Comparison of ENCODE assay signal across 10 cellular contexts in the genomic region with DNA sequence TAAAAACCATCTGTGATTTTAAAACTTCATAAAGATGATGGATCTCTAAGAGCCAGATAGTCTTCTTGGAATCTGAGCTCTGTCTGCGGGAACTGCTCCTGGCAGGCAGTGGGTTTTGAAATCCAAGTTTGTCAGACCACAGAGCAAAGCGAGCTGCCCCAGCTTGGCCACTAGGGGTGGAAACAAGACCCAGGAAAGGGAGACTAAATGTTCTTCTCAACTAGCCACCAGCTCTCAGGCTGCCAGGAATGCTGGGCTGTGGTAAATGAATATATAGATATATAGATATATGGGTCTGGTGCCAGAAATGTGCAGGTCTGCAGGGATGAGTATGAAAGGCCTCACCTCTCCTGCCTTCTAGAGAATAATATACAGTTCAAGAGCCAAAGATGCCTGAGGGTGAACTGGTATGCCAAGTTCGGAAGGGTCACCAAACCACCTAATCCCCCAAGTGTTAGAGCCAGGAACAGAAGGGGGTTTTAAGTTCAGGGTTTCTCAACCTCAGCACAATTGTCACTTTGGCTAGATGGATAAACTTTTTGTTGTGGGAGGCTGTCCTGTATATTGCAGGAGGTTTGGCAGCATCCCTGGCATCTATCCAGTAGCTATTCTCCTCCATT.
A peak's percentile ranks its signal among the peaks of the same experiment; 100 is the strongest.
DNase-seq lines count a peak whose midpoint lies in the region; ATAC-seq, FAIRE-seq and TF ChIP-seq lines count a peak whose summit lies in the region.
"Had no signal": no experiment of that assay in that cellular context is flagged by ENCODE, and none has a peak within 500 bp of the region (broad histone marks: within the 10 kb centered on the region; RNA-seq: fewer than 3 reads in every experiment).

No MANE protein-coding gene starts in this region.

- H3K9me2 ChIP-seq in HCT116 (ENCODE audit: insufficient read depth), result no peaks in the 10 kb centered on the region

- no peak overlapping the region for H3K4me2 ChIP-seq in HCT116 (ENCODE audit: low read length)

- H3K27ac ChIP-seq in HCT116 (ENCODE audit: low read depth, low read length) (no peak overlapping the region), kidney (ENCODE audit: low read depth in 2 of 2, low read length in 2 of 2) (no peak overlapping the region), prostate gland (no peak overlapping the region)

- H3K9me3 ChIP-seq in HCT116 (ENCODE audit: control insufficient read depth in 1 of 2, insufficient read depth in 1 of 2, low read depth in 1 of 2, low read length in 2 of 2) (no peaks in the 10 kb centered on the region), kidney (ENCODE audit: control insufficient read depth in 1 of 2, low read length in 2 of 2) (no peaks in the 10 kb centered on the region), prostate gland (no peaks in the 10 kb centered on the region)

- no TSS peak for BruUV-seq in HCT116 (replicated peaks; lab: Mats Ljungman, UMichigan)

- H3K36me3 ChIP-seq in HCT116 (ENCODE audit: control insufficient read depth in 1 of 2, insufficient read depth in 2 of 2, low read length in 2 of 2), result no peaks in the 10 kb centered on the region
- H3K36me3 ChIP-seq in kidney (ENCODE audit: control insufficient read depth in 1 of 2, insufficient read depth in 2 of 2, low read length in 2 of 2), result no peaks in the 10 kb centered on the region
- no peaks in the 10 kb centered on the region for H3K36me3 ChIP-seq in prostate gland

- H3K9ac ChIP-seq in HCT116 (ENCODE audit: low read length), result no peak overlapping the region
- no peak overlapping the region for H3K9ac ChIP-seq in kidney (ENCODE audit: low read length in 2 of 2)

- DNase-seq in A172 (ENCODE audit: low spot score) (peak; percentile 32), HCT116 (ENCODE audit: low read depth, low spot score) (peak; percentile 24), amniotic epithelial cell (ENCODE audit: low read depth) (peak; percentile 92), kidney (no peak), NCI-H2081 treated with DMSO at 0.1 percent for 48 hours (lab: John Stamatoyannopoulos, UW) (no peak), prostate gland (ENCODE audit: low spot score) (no peak), activated gamma-delta T cell treated with Interleukin-2 at 50 U/mL for 16 hours (no peak)
- DNase-seq: T-helper 2 cell had no signal

- POLR2A ChIA-PET in HCT116 (lab: Charles Lee), result interaction anchor here (1.0 to 1.1 kb wide), 2 partner anchors 23 to 27 kb away, joined by 3 read pairs; no protein-coding TSS in a partner anchor

- intact Hi-C loops in HCT116 (cut with micrococcal nuclease) (loop anchor here (1.0 to 5.0 kb wide), 2 partner anchors 163 to 212 kb away; no protein-coding TSS in a partner anchor), kidney (cut with DNase I) (no loop called here), prostate gland (cut with DNase I) (no loop called here)

- peak; percentile 92 for ATAC-seq in HCT116
- no peak for ATAC-seq in GM21723 (IDR thresholded peaks at IDR 0.05; ENCODE audit: unreplicated experiment)

- 56% methylated on average over 3 of the region's 3 CpGs for whole genome bisulfite sequencing in prostate gland

- RAD21 ChIA-PET in HCT116 (lab: Charles Lee; ENCODE audit: low non-redundant PET in 1 of 2, low total read pairs in 2 of 2, uncharacterized antibody in 2 of 2, unreplicated experiment in 2 of 2), result no interaction called here

- TF ChIP-seq RAD21 in HCT116 (IDR thresholded peaks at IDR 0.05; ENCODE audit: low read depth), result peak; percentile 58

- H3K4me3 ChIP-seq in HCT116 (replicated peaks in 1 of 2; ENCODE audit: low read depth in 1 of 2, low read length in 2 of 2) (no peak overlapping the region), kidney (ENCODE audit: low read length in 2 of 2) (no peak overlapping the region), prostate gland (no peak overlapping the region)

- no peak for TF ChIP-seq POLR2A in HCT116 (IDR thresholded peaks at IDR 0.05; ENCODE audit: borderline replicate concordance, extremely low read depth, insufficient read depth, insufficient read length)
- TF ChIP-seq POLR2A in prostate gland (IDR thresholded peaks at IDR 0.05), result no peak

- CTCF ChIA-PET in HCT116 (lab: Charles Lee), result interaction anchor here (0.9 to 1.7 kb wide), 11 partner anchors 9 to 283 kb away, joined by 3 to 7 read pairs (median 3); no protein-coding TSS in a partner anchor

- no peaks in the 10 kb centered on the region; the same call in 1 of the 2 replicates for H3K27me3 ChIP-seq in HCT116 (ENCODE audit: insufficient read depth, low read length)
- no peaks in the 10 kb centered on the region for H3K27me3 ChIP-seq in prostate gland (replicated peaks; ENCODE audit: insufficient read depth)

- TF ChIP-seq CTCF in HCT116 (IDR thresholded peaks at IDR 0.05 in 2 of 3, conservative IDR thresholded peaks at IDR 0.05 in 1 of 3; ENCODE audit: borderline replicate concordance in 1 of 3, insufficient read depth in 1 of 3, low read depth in 2 of 3, low read length in 2 of 3), result peak; percentile 43 to 78 (median 66); a peak in 5 of 6 replicates
- TF ChIP-seq CTCF in kidney (IDR thresholded peaks at IDR 0.05; ENCODE audit: borderline replicate concordance, extremely low read depth, insufficient read depth), result peak; percentile 51
- TF ChIP-seq CTCF in prostate gland (IDR thresholded peaks at IDR 0.05), result peak in 1 of 4 experiments; percentile 15

- H4K20me1 ChIP-seq in HCT116 (ENCODE audit: insufficient read depth), result no peaks in the 10 kb centered on the region

- no peak for FAIRE-seq in kidney (lab: Jason Lieb, UNC)
- FAIRE-seq: islet of Langerhans had no signal

- no peak overlapping the region for H2AFZ ChIP-seq in HCT116 (ENCODE audit: low read depth, low read length, poor library complexity, severe bottlenecking)

- no peaks in the 10 kb centered on the region for H3K79me2 ChIP-seq in HCT116 (ENCODE audit: insufficient read depth, low read length)

- H3K4me1 ChIP-seq in HCT116 (ENCODE audit: control insufficient read depth in 1 of 2, insufficient read depth in 2 of 2, low read length in 2 of 2) (no peaks in the 10 kb centered on the region), kidney (ENCODE audit: control insufficient read depth in 1 of 2, insufficient read depth in 1 of 2, low read depth in 1 of 2, low read length in 2 of 2) (no peaks in the 10 kb centered on the region), prostate gland (replicated peaks) (no peaks in the 10 kb centered on the region)

TF ChIP-seq in HCT116, 20 proteins besides CTCF, POLR2A, EP300 and RAD21:
- TF ChIP-seq CEBPB (IDR thresholded peaks at IDR 0.05; ENCODE audit: low read depth) (no peak), TCF7L2 (IDR thresholded peaks at IDR 0.05; ENCODE audit: borderline replicate concordance, extremely low read depth, insufficient read depth, insufficient read length) (no peak), ELF1 (IDR thresholded peaks at IDR 0.05; ENCODE audit: borderline replicate concordance, low read depth) (no peak), CBX3 (IDR thresholded peaks at IDR 0.05; ENCODE audit: low read depth) (no peak), SIN3A (IDR thresholded peaks at IDR 0.05; ENCODE audit: low read depth) (no peak), POLR2AphosphoS5 (IDR thresholded peaks at IDR 0.05; ENCODE audit: low read depth, low read length) (no peak), ZFX (IDR thresholded peaks at IDR 0.05) (no peak), JUND (IDR thresholded peaks at IDR 0.05) (no peak), EZH2phosphoT487 (IDR thresholded peaks at IDR 0.05; ENCODE audit: borderline replicate concordance) (no peak), SRF (IDR thresholded peaks at IDR 0.05; ENCODE audit: low read depth) (no peak), YY1 (IDR thresholded peaks at IDR 0.05; ENCODE audit: extremely low read depth, insufficient replicate concordance, low read depth, low read length) (no peak), EZH2 (IDR thresholded peaks at IDR 0.05) (no peak), FOSL1 (IDR thresholded peaks at IDR 0.05; ENCODE audit: low read depth) (no peak), SP1 (IDR thresholded peaks at IDR 0.05; ENCODE audit: low read depth) (no peak), ZNF274 (IDR thresholded peaks at IDR 0.05; ENCODE audit: low read depth, low read length) (no peak), EGR1 (IDR thresholded peaks at IDR 0.05; ENCODE audit: low read depth) (no peak)
- TF ChIP-seq, protein P1, sequence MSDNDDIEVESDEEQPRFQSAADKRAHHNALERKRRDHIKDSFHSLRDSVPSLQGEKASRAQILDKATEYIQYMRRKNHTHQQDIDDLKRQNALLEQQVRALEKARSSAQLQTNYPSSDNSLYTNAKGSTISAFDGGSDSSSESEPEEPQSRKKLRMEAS (IDR thresholded peaks at IDR 0.05), result no peak
- TF ChIP-seq, protein P2, sequence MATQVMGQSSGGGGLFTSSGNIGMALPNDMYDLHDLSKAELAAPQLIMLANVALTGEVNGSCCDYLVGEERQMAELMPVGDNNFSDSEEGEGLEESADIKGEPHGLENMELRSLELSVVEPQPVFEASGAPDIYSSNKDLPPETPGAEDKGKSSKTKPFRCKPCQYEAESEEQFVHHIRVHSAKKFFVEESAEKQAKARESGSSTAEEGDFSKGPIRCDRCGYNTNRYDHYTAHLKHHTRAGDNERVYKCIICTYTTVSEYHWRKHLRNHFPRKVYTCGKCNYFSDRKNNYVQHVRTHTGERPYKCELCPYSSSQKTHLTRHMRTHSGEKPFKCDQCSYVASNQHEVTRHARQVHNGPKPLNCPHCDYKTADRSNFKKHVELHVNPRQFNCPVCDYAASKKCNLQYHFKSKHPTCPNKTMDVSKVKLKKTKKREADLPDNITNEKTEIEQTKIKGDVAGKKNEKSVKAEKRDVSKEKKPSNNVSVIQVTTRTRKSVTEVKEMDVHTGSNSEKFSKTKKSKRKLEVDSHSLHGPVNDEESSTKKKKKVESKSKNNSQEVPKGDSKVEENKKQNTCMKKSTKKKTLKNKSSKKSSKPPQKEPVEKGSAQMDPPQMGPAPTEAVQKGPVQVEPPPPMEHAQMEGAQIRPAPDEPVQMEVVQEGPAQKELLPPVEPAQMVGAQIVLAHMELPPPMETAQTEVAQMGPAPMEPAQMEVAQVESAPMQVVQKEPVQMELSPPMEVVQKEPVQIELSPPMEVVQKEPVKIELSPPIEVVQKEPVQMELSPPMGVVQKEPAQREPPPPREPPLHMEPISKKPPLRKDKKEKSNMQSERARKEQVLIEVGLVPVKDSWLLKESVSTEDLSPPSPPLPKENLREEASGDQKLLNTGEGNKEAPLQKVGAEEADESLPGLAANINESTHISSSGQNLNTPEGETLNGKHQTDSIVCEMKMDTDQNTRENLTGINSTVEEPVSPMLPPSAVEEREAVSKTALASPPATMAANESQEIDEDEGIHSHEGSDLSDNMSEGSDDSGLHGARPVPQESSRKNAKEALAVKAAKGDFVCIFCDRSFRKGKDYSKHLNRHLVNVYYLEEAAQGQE (IDR thresholded peaks at IDR 0.05; ENCODE audit: low read depth), result no peak
- TF ChIP-seq, protein P3, sequence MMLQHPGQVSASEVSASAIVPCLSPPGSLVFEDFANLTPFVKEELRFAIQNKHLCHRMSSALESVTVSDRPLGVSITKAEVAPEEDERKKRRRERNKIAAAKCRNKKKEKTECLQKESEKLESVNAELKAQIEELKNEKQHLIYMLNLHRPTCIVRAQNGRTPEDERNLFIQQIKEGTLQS (IDR thresholded peaks at IDR 0.05), result no peak

Comparison
In these comparisons a context has a peak if more than half of its experiments do, and no peak if none do; other contexts are left out.
1. DNase-seq: peak in A172 (single experiment), HCT116 (single experiment) and amniotic epithelial cell (single experiment); none in kidney (single experiment), NCI-H2081 treated with DMSO at 0.1 percent for 48 hours (single experiment), prostate gland (single experiment) and activated gamma-delta T cell treated with Interleukin-2 at 50 U/mL for 16 hours (single experiment).